ENCODE assay signal across 8 cellular contexts in the genomic region with DNA sequence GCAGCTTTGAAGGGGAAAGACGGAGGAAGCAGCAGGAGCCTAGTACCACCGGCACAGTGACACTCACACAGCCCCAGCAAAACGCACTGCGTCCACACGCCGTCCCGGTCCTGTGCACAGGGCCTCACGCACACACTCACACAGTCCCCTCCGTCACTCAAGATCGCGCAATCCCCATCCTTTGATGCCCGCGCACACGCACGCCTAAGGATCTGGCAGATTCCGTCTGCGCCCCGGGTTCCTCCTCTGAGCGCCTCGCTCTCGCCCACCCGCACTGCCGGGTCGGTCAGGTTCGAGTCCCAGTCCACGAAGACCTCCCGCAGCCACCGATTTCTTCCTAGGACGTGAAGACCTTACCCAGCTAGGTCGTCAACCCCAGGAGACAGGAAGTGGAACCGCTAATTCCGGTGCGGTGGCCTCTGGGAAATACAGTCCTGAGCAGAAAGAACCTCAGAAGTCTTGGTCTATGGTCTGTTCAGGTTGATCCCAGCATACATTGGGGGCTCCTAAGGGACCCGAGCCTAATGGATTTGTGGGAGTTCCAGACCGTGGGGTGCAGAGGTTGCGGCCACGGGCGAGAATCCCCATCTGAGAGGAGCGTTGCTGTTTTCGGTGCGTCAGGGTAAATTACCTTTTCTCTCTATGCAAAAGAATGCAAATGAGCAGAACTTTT. TPM values are rescaled to one million over a fixed set of nuclear protein-coding genes. Genes with fewer than 3 reads are reported as not detected.
A peak's percentile ranks its signal among the peaks of the same experiment; 100 is the strongest.
DNase-seq lines count a peak whose midpoint lies in the region; ATAC-seq, FAIRE-seq and TF ChIP-seq lines count a peak whose summit lies in the region.

Gene ZNF780B, minus strand, starts transcription at position 400 of the 673 bp plus-strand sequence. CDS start 5,899 bp downstream, outside the sequence.

- peaks cover 36% of the 10 kb centered on the region for H3K36me3 Mint-ChIP-seq in activated CD4-positive, alpha-beta T cell treated with anti-CD3 and anti-CD28 coated beads, Interleukin-2, amount 10 ng/mL, durations not matched to agents 24 days and 14 days (ENCODE audit: low read depth)
- H3K36me3 Mint-ChIP-seq in dendritic cell treated with granulocyte-macrophage colony-stimulating factor and Interleukin-4, amounts not matched to agents 40 ng/mL and 50 ng/mL, for 4 days (ENCODE audit: low read depth), result peaks cover 28% of the 10 kb centered on the region

- ATAC-seq in GM18517 (IDR thresholded peaks at IDR 0.05; ENCODE audit: unreplicated experiment) (peak; percentile 71), HG03280 (IDR thresholded peaks at IDR 0.05; ENCODE audit: unreplicated experiment) (peak; percentile 76), HepG2 (peak; percentile 98)

- peak within 1 kb of the TSS; percentile 79 for H3K4me2 ChIP-seq in HepG2 (ENCODE audit: low read depth, low read length)

- FAIRE-seq in HepG2 (lab: Jason Lieb, UNC), result peak; percentile 95

- H3K27ac ChIP-seq in HepG2 (ENCODE audit: extremely low read length, insufficient read depth, low read length), result peak within 1 kb of the TSS; percentile 65

- H3K9ac ChIP-seq in HepG2 (ENCODE audit: insufficient read depth, low read depth, low read length), result peak within 1 kb of the TSS; percentile 85

- peaks cover 35% of the 10 kb centered on the region for H3K4me1 Mint-ChIP-seq in activated CD4-positive, alpha-beta T cell treated with anti-CD3 and anti-CD28 coated beads, Interleukin-2, amount 10 ng/mL, durations not matched to agents 24 days and 14 days
- peaks cover 39% of the 10 kb centered on the region for H3K4me1 Mint-ChIP-seq in dendritic cell treated with granulocyte-macrophage colony-stimulating factor and Interleukin-4, amounts not matched to agents 40 ng/mL and 50 ng/mL, for 4 days (ENCODE audit: low read depth)

- peak within 1 kb of the TSS; percentile 100 for H3K4me3 Mint-ChIP-seq in activated CD4-positive, alpha-beta T cell treated with anti-CD3 and anti-CD28 coated beads, Interleukin-2, amount 10 ng/mL, durations not matched to agents 24 days and 14 days
- H3K4me3 Mint-ChIP-seq in dendritic cell treated with granulocyte-macrophage colony-stimulating factor and Interleukin-4, amounts not matched to agents 40 ng/mL and 50 ng/mL, for 4 days, result peak within 1 kb of the TSS; percentile 97

- H2AFZ ChIP-seq in HepG2 (ENCODE audit: low read length), result peak within 1 kb of the TSS; percentile 92

- H3K27me3 Mint-ChIP-seq in activated CD4-positive, alpha-beta T cell treated with anti-CD3 and anti-CD28 coated beads, Interleukin-2, amount 10 ng/mL, durations not matched to agents 24 days and 14 days, result peaks cover 6% of the 10 kb centered on the region
- peaks cover 12% of the 10 kb centered on the region for H3K27me3 Mint-ChIP-seq in dendritic cell treated with granulocyte-macrophage colony-stimulating factor and Interleukin-4, amounts not matched to agents 40 ng/mL and 50 ng/mL, for 4 days

- H3K27me3 ChIP-seq in HepG2 (ENCODE audit: control insufficient read depth in 1 of 2, insufficient read depth in 2 of 2, low read length in 2 of 2), result no peaks in the 10 kb centered on the region; a peak in 1 of 5 replicates

- DNase-seq in 8988T, result peak; percentile 28
- peak; percentile 77 to 88 for DNase-seq in NCI-H524 (lab: John Stamatoyannopoulos, UW)
- DNase-seq in activated CD4-positive, alpha-beta T cell treated with anti-CD3 and anti-CD28 coated beads, Interleukin-2, amount 10 ng/mL, durations not matched to agents 24 days and 14 days, result peak; percentile 92
- peak; percentile 68 for DNase-seq in HepG2 (ENCODE audit: low spot score)
- peak; percentile 54 to 59 for DNase-seq in stimulated activated CD4-positive, alpha-beta T cell treated with anti-CD3 and anti-CD28 coated beads, Interleukin-2, amount 100 ng/mL, for 48 hours

- intact Hi-C loops in activated CD4-positive, alpha-beta T cell treated with anti-CD3 and anti-CD28 coated beads, Interleukin-2, amount 10 ng/mL, durations not matched to agents 24 days and 14 days (cut with micrococcal nuclease), result loop anchor here (2.0 to 5.0 kb wide), 3 partner anchors 36 to 85 kb away; partner anchors contain the start of genes PSMC4, ZNF546 and ZNF780A
- intact Hi-C loops in dendritic cell treated with granulocyte-macrophage colony-stimulating factor and Interleukin-4, amounts not matched to agents 40 ng/mL and 50 ng/mL, for 4 days (cut with micrococcal nuclease), result no loop called here
- intact Hi-C loops in HepG2 (cut with micrococcal nuclease; ENCODE audit: unreplicated experiment), result loop anchor here (2.0 to 5.0 kb wide), 2 partner anchors 36 to 59 kb away; partner anchors contain the start of genes ZNF546 and ZNF780A

- peaks cover 49% of the 10 kb centered on the region for H3K79me2 ChIP-seq in HepG2 (ENCODE audit: insufficient read depth, low read length)

- POLR2A ChIA-PET in HepG2 (lab: Yijun Ruan, JAX), result interaction anchor here (0.9 to 3.2 kb wide), 4 partner anchors 29 to 86 kb away, joined by 4 to 15 read pairs (median 4); partner anchors contain the start of genes PSMC4 and ZNF780A

- TF ChIP-seq EP300 in HepG2 (IDR thresholded peaks at IDR 0.05; ENCODE audit: low read depth in 2 of 2, low read length in 2 of 2) (peak in 1 of 2 experiments; percentile 15; a peak in 1 of 4 replicates), HepG2 (CRISPR knock-in tag; IDR thresholded peaks at IDR 0.05; ENCODE audit: borderline replicate concordance) (no peak; the same call in 1 of the 2 replicates)

- H3K36me3 ChIP-seq in HepG2 (replicated peaks in 1 of 2; ENCODE audit: control insufficient read depth in 1 of 2, insufficient read depth in 2 of 2, low read length in 2 of 2), result no peaks in the 10 kb centered on the region

- no peak; the same call in 1 of the 2 replicates for TF ChIP-seq RAD21 in HepG2 (CRISPR knock-in tag; IDR thresholded peaks at IDR 0.05)

- peaks cover 19% of the 10 kb centered on the region for H3K9me3 ChIP-seq in HepG2 (ENCODE audit: low read length)

- H3K9me3 Mint-ChIP-seq in activated CD4-positive, alpha-beta T cell treated with anti-CD3 and anti-CD28 coated beads, Interleukin-2, amount 10 ng/mL, durations not matched to agents 24 days and 14 days, result peaks cover 32% of the 10 kb centered on the region
- H3K9me3 Mint-ChIP-seq in dendritic cell treated with granulocyte-macrophage colony-stimulating factor and Interleukin-4, amounts not matched to agents 40 ng/mL and 50 ng/mL, for 4 days, result peaks cover 39% of the 10 kb centered on the region

- in situ Hi-C loops in HepG2 (cut with HindIII; ENCODE audit: extremely low pct_ligation_motif_present, low pct_unique_long_range_greater_than_20kb), result no loop called here

- peak; percentile 41 to 80 for TF ChIP-seq POLR2A in HepG2 (IDR thresholded peaks at IDR 0.05; ENCODE audit: insufficient read depth in 1 of 2, low read depth in 2 of 2, low read length in 2 of 2)

- peaks cover 3% of the 10 kb centered on the region; the same call in 1 of the 2 replicates for H4K20me1 ChIP-seq in HepG2 (ENCODE audit: insufficient read depth, low read length)

- no TSS peak for BruUV-seq in HepG2 (replicated peaks; lab: Mats Ljungman, UMichigan)

- peak within 1 kb of the TSS; percentile 80 to 90 (median 84) for H3K4me3 ChIP-seq in HepG2 (replicated peaks in 1 of 3; ENCODE audit: insufficient read depth in 1 of 3, low read depth in 2 of 3, low read length in 3 of 3)

- CTCF ChIA-PET in HepG2 (lab: Yijun Ruan, JAX; ENCODE audit: low intra/inter-chr PET ratio, low total read pairs), result no interaction called here

- TF ChIP-seq CTCF in HepG2 (CRISPR knock-in tag; IDR thresholded peaks at IDR 0.05), result no peak

- H3K27ac Mint-ChIP-seq in activated CD4-positive, alpha-beta T cell treated with anti-CD3 and anti-CD28 coated beads, Interleukin-2, amount 10 ng/mL, durations not matched to agents 24 days and 14 days, result peak within 1 kb of the TSS; percentile 98
- peak within 1 kb of the TSS; percentile 91 for H3K27ac Mint-ChIP-seq in dendritic cell treated with granulocyte-macrophage colony-stimulating factor and Interleukin-4, amounts not matched to agents 40 ng/mL and 50 ng/mL, for 4 days

- WGBS in HepG2 (ENCODE audit: low lambda C conversion rate), result under 1% methylated on average over 35 of the region's 41 CpGs

- peaks cover 43% of the 10 kb centered on the region for H3K4me1 ChIP-seq in HepG2 (ENCODE audit: insufficient read depth, low read length)

TF ChIP-seq in HepG2, 621 proteins besides CTCF, POLR2A, EP300 and RAD21 (continues in another document):
- TF ChIP-seq HNF4G (IDR thresholded peaks at IDR 0.05; ENCODE audit: borderline replicate concordance, low read depth, low read length) (no peak), HNF4G (CRISPR knock-in tag; IDR thresholded peaks at IDR 0.05; ENCODE audit: borderline replicate concordance, low read depth) (no peak), SIX1 (CRISPR knock-in tag; IDR thresholded peaks at IDR 0.05; ENCODE audit: borderline replicate concordance) (no peak), NFKBIZ (CRISPR knock-in tag; IDR thresholded peaks at IDR 0.05) (no peak), ZBTB7A (CRISPR knock-in tag; IDR thresholded peaks at IDR 0.05) (no peak), DR1 (CRISPR knock-in tag; IDR thresholded peaks at IDR 0.05) (no peak)

RNA-seq across cellular contexts. Expression of gene ZNF780B, which starts in this region (rescaled TPM):
- total RNA-seq in activated CD4-positive, alpha-beta T cell treated with anti-CD3 and anti-CD28 coated beads, Interleukin-2, amount 10 ng/mL, durations not matched to agents 24 days and 14 days, result 19.5 and 24.6 TPM in 2 replicates
- 21.9 and 25.0 TPM in 2 replicates for total RNA-seq in HepG2 (2016; rRNA removed; fragmentation: Illumina TruSeq; extraction: Trizol)
- 4.0 and 5.7 TPM in 2 replicates for total RNA-seq in HepG2 (2016; cell fraction: cytosol; rRNA removed; fragmentation: Illumina TruSeq; extraction: Trizol; ENCODE audit: low read depth)
- 19.0 and 28.3 TPM in 2 replicates for total RNA-seq in HepG2 (2016; cell fraction: insoluble cytoplasmic fraction; rRNA removed; fragmentation: Illumina TruSeq; extraction: Trizol)
- total RNA-seq in HepG2 (2016; cell fraction: membrane; rRNA removed; fragmentation: Illumina TruSeq; extraction: Trizol), result 9.7 and 11.9 TPM in 2 replicates
- 30.3 and 43.5 TPM in 2 replicates for total RNA-seq in HepG2 (2016; cell fraction: nucleus; rRNA removed; fragmentation: Illumina TruSeq; extraction: Trizol)
- 6.5 and 6.6 TPM in 2 replicates for polyA plus RNA-seq in HepG2 (2011; rRNA removed)
- 2.0 and 2.6 TPM in 2 replicates for polyA plus RNA-seq in HepG2 (2011; cell fraction: cytosol; rRNA removed)
- polyA plus RNA-seq in HepG2 (2011; cell fraction: nucleus; rRNA removed), result 14.4 and 21.2 TPM in 2 replicates
- polyA plus RNA-seq in HepG2 (2012), result 7.5 and 9.2 TPM in 2 replicates
- 0.55 and 0.95 TPM in 2 replicates for polyA plus RNA-seq in HepG2 (2016; cell fraction: cytosol; fragmentation: Illumina TruSeq; extraction: Trizol; ENCODE audit: low read depth)
- 5.6 and 7.2 TPM in 2 replicates for polyA plus RNA-seq in HepG2 (2016; cell fraction: insoluble cytoplasmic fraction; fragmentation: Illumina TruSeq; extraction: Trizol; ENCODE audit: low read depth)
- polyA plus RNA-seq in HepG2 (2016; cell fraction: membrane; fragmentation: Illumina TruSeq; extraction: Trizol; ENCODE audit: low read depth), result 0.78 and 1.7 TPM in 2 replicates
- 22.1 and 23.1 TPM in 2 replicates for polyA plus RNA-seq in HepG2 (2016; cell fraction: nucleus; fragmentation: Illumina TruSeq; extraction: Trizol; ENCODE audit: insufficient read depth, low read depth)
- 10.8 and 11.3 TPM in 2 replicates for polyA minus RNA-seq in HepG2 (2011; rRNA and poly(A)+ RNA removed; ENCODE audit: low replicate concordance)
- polyA minus RNA-seq in HepG2 (2011; cell fraction: cytosol; rRNA and poly(A)+ RNA removed), result 4.4 and 5.1 TPM in 2 replicates
- polyA minus RNA-seq in HepG2 (2011; cell fraction: nucleus; rRNA and poly(A)+ RNA removed), result 72.6 and 95.0 TPM in 2 replicates

Comparison
In these comparisons a context has a peak if more than half of its experiments do, and no peak if none do; other contexts are left out.
1. Peak in every context shown above with its lines: DNase-seq, ATAC-seq, H3K4me3 ChIP-seq and H3K27ac ChIP-seq.
2. DNase-seq: peak in every context shown above with its lines; median percentile 92 in activated CD4-positive, alpha-beta T cell treated with anti-CD3 and anti-CD28 coated beads, Interleukin-2, amount 10 ng/mL, durations not matched to agents 24 days and 14 days; 82 in NCI-H524; 68 in HepG2; 56 in stimulated activated CD4-positive, alpha-beta T cell treated with anti-CD3 and anti-CD28 coated beads, Interleukin-2, amount 100 ng/mL, for 48 hours; 28 in 8988T.